8 cellular contexts compared by ENCODE assay signal in genomic region chr16:70250748-70251650, GRCh38. TPM values are rescaled to one million over a fixed set of nuclear protein-coding genes. Genes with fewer than 3 reads are reported as not detected.
DNase-seq lines count a peak whose midpoint lies in the region; ATAC-seq and TF ChIP-seq lines count a peak whose summit lies in the region.

No MANE protein-coding gene starts in this region.

- ATAC-seq in GM18502 (IDR thresholded peaks at IDR 0.05; ENCODE audit: poor library complexity, unreplicated experiment) (peak; percentile 29), HG02885 (IDR thresholded peaks at IDR 0.05; ENCODE audit: poor library complexity, unreplicated experiment) (peak; percentile 42), left cardiac atrium (peak; percentile 56 to 63)

- H3K4me3 Mint-ChIP-seq in activated naive CD8-positive, alpha-beta T cell = peak overlapping the region; percentile 89

- H3K27ac ChIP-seq in 22Rv1 = peak overlapping the region; percentile 97
- peak overlapping the region; percentile 84 for H3K27ac ChIP-seq in rectal smooth muscle tissue (ENCODE audit: low read depth, low read length)

- TF ChIP-seq CTCF in 22Rv1 (IDR thresholded peaks at IDR 0.05) = no peak

- no peak for DNase-seq in NT2/D1 (ENCODE audit: low read depth, low spot score)
- DNase-seq in left cardiac atrium = peak; percentile 55
- no peak for DNase-seq in NCI-H774 (lab: John Stamatoyannopoulos, UW)

- peaks cover 60% of the 10 kb centered on the region for H3K36me3 ChIP-seq in NT2/D1 (ENCODE audit: insufficient read depth, insufficient read length, low read length)
- peaks cover 21% of the 10 kb centered on the region for H3K36me3 ChIP-seq in rectal smooth muscle tissue (ENCODE audit: control insufficient read depth, insufficient read depth, low read length)

- H3K27me3 ChIP-seq in NT2/D1 (ENCODE audit: insufficient read depth, insufficient read length) (no peaks in the 10 kb centered on the region), rectal smooth muscle tissue (ENCODE audit: control insufficient read depth, insufficient read depth, low read length) (no peaks in the 10 kb centered on the region)

- peak overlapping the region; percentile 86 for H3K27ac Mint-ChIP-seq in activated naive CD8-positive, alpha-beta T cell

- peaks cover 29% of the 10 kb centered on the region for H3K4me1 Mint-ChIP-seq in activated naive CD8-positive, alpha-beta T cell (ENCODE audit: low read depth)

- peak overlapping the region; percentile 96 for H3K9ac ChIP-seq in NT2/D1 (ENCODE audit: insufficient read length, low read depth)
- peak overlapping the region; percentile 73 for H3K9ac ChIP-seq in rectal smooth muscle tissue (ENCODE audit: low read length)

- H3K9me3 ChIP-seq in NT2/D1 (ENCODE audit: insufficient read depth, low read length) = no peaks in the 10 kb centered on the region

- H3K4me3 ChIP-seq in NT2/D1 (ENCODE audit: insufficient read length, low read depth) (peak overlapping the region; percentile 80), rectal smooth muscle tissue (ENCODE audit: low read length) (peak overlapping the region; percentile 82)

- H3K4me1 ChIP-seq in NT2/D1 (ENCODE audit: insufficient read depth, insufficient read length) (no peaks in the 10 kb centered on the region), rectal smooth muscle tissue (ENCODE audit: control insufficient read depth, insufficient read depth, low read length) (peaks cover 3% of the 10 kb centered on the region)

- H3K27me3 Mint-ChIP-seq in activated naive CD8-positive, alpha-beta T cell = no peaks in the 10 kb centered on the region

- H3K36me3 Mint-ChIP-seq in activated naive CD8-positive, alpha-beta T cell = peaks cover 2% of the 10 kb centered on the region

- intact Hi-C loops in left cardiac atrium (cut with DNase I) = no loop called here

- H3K9me3 Mint-ChIP-seq in activated naive CD8-positive, alpha-beta T cell (ENCODE audit: low read depth) = no peaks in the 10 kb centered on the region

RNA-seq across cellular contexts. Expression of gene EXOSC6, which starts 0.7 kb away (rescaled TPM):
- 10 to 100 TPM; 12.6 to 18.8 TPM for total RNA-seq in left cardiac atrium

RNA-seq across cellular contexts. Expression of gene AARS1, which starts 38.3 kb away (rescaled TPM):
- total RNA-seq in left cardiac atrium = 10 to 100 TPM; 62.0 to 69.7 TPM

RNA-seq across cellular contexts. Expression of gene DDX19B, which starts 48.0 kb away (rescaled TPM):
- total RNA-seq in left cardiac atrium = 10 to 100 TPM; 14.9 to 21.8 TPM
